Comparison of ENCODE assay signal across 28 cellular contexts in the genomic region with DNA sequence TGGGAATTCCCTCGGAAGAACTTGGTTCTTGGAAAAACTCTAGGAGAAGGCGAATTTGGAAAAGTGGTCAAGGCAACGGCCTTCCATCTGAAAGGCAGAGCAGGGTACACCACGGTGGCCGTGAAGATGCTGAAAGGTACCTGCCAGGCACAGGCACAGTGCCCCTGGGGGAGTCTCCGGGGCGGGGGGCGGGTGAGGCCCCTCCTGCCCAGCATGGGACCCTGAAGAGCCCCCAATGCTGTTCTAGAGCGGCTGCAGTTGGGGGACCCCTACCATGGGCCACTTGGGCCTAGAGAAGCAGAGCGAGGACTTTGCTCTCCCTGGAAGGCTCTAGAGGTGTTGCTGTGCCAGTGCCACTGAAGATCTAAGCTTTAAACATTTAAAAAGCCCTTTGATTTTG.
"Had no signal": no experiment of that assay in that cellular context is flagged by ENCODE, and none has a peak within 500 bp of the region (broad histone marks: within the 10 kb centered on the region; RNA-seq: fewer than 3 reads in every experiment).

No MANE protein-coding gene starts in this region.

- DNase-seq: natural killer cell; occipital lobe; right lobe of liver; small intestine; stimulated activated CD4-positive, alpha-beta T cell treated with anti-CD3 and anti-CD28 coated beads, Interleukin-12 subunit alpha, Interleukin-12 subunit beta, amount 100 ng/mL, for 4 hours; stimulated activated CD4-positive, alpha-beta T cell treated with anti-CD3 and anti-CD28 coated beads, Interleukin-1b, Interleukin-23, amount 100 ng/mL, for 48 hours; stimulated activated CD4-positive, alpha-beta T cell treated with anti-CD3 and anti-CD28 coated beads, Interleukin-4, amount 100 ng/mL, for 1 hour; stimulated activated CD4-positive, alpha-beta T cell treated with anti-CD3 and anti-CD28 coated beads, Interleukin-4, amount 100 ng/mL, for 4 hours; stimulated activated CD8-positive, alpha-beta memory T cell treated with anti-CD3 and anti-CD28 coated beads, Interleukin-4, amount 100 ng/mL, for 48 hours; stimulated activated naive CD4-positive, alpha-beta T cell; stimulated activated naive CD8-positive, alpha-beta T cell treated with anti-CD3 and anti-CD28 coated beads, Interleukin-15, amount 100 ng/mL, for 72 hours; stimulated activated naive CD8-positive, alpha-beta T cell treated with anti-CD3 and anti-CD28 coated beads, Interleukin-15, Interleukin-2, amounts not matched to agents 100 U/mL and 50 U/mL, for 24 hours; substantia nigra; testis; transverse colon; uterus had no signal

- H3K36me3 Mint-ChIP-seq: natural killer cell; neural progenitor cell; stimulated activated memory B cell treated with anti-CD40 and anti-IgM and Interleukin-4, amounts not matched to agents 10 μg/mL and 1 μg/mL and 100 μg/mL, for 72 hours; type B pancreatic cell had no signal

- H3K4me1 ChIP-seq: neural progenitor cell, parathyroid adenoma, psoas muscle, right lobe of liver, sigmoid colon, testis, tibial artery, upper lobe of right lung, uterus had no signal

- H3K9me3 Mint-ChIP-seq: natural killer cell; nephron; neural progenitor cell; stimulated activated memory B cell treated with anti-CD40 and anti-IgM and Interleukin-4, amounts not matched to agents 10 μg/mL and 1 μg/mL and 100 μg/mL, for 72 hours; stimulated activated naive CD8-positive, alpha-beta T cell treated with anti-CD3 and anti-CD28 coated beads, Interleukin-15, amount 100 ng/mL, for 72 hours; type B pancreatic cell had no signal

- H3K4me3 Mint-ChIP-seq: natural killer cell; nephron; neural progenitor cell; stimulated activated memory B cell treated with anti-CD40 and anti-IgM and Interleukin-4, amounts not matched to agents 10 μg/mL and 1 μg/mL and 100 μg/mL, for 72 hours; stimulated activated naive CD8-positive, alpha-beta T cell treated with anti-CD3 and anti-CD28 coated beads, Interleukin-15, amount 100 ng/mL, for 72 hours; type B pancreatic cell had no signal

- H3K27me3 Mint-ChIP-seq: stimulated activated memory B cell treated with anti-CD40 and anti-IgM and Interleukin-4, amounts not matched to agents 10 μg/mL and 1 μg/mL and 100 μg/mL, for 72 hours; stimulated activated naive CD8-positive, alpha-beta T cell treated with anti-CD3 and anti-CD28 coated beads, Interleukin-15, amount 100 ng/mL, for 72 hours; type B pancreatic cell had no signal

- H3K36me3 ChIP-seq: neural progenitor cell, ovary, right lobe of liver, sigmoid colon, suprapubic skin, tibial artery, transverse colon, upper lobe of right lung, uterus had no signal

- H3K27me3 ChIP-seq: neural progenitor cell, ovary, right lobe of liver, sigmoid colon, suprapubic skin, testis, transverse colon, upper lobe of right lung, uterus had no signal

- H3K9me3 ChIP-seq: ovary, psoas muscle, right lobe of liver, sigmoid colon, suprapubic skin, testis, tibial artery, transverse colon, upper lobe of right lung, uterus had no signal

- H3K4me3 ChIP-seq: neural progenitor cell, ovary, psoas muscle, right lobe of liver, sigmoid colon, suprapubic skin, testis, tibial artery, transverse colon, upper lobe of right lung, uterus had no signal

- H3K27ac ChIP-seq: neural progenitor cell, ovary, parathyroid adenoma, psoas muscle, right lobe of liver, sigmoid colon, suprapubic skin, testis, tibial artery, transverse colon, upper lobe of right lung, uterus had no signal

- H3K27ac Mint-ChIP-seq: natural killer cell; nephron; neural progenitor cell; progenitor cell of endocrine pancreas; stimulated activated memory B cell treated with anti-CD40 and anti-IgM and Interleukin-4, amounts not matched to agents 10 μg/mL and 1 μg/mL and 100 μg/mL, for 72 hours; stimulated activated naive CD8-positive, alpha-beta T cell treated with anti-CD3 and anti-CD28 coated beads, Interleukin-15, amount 100 ng/mL, for 72 hours; type B pancreatic cell had no signal
